28 cellular contexts compared by ENCODE assay signal in the genomic region with DNA sequence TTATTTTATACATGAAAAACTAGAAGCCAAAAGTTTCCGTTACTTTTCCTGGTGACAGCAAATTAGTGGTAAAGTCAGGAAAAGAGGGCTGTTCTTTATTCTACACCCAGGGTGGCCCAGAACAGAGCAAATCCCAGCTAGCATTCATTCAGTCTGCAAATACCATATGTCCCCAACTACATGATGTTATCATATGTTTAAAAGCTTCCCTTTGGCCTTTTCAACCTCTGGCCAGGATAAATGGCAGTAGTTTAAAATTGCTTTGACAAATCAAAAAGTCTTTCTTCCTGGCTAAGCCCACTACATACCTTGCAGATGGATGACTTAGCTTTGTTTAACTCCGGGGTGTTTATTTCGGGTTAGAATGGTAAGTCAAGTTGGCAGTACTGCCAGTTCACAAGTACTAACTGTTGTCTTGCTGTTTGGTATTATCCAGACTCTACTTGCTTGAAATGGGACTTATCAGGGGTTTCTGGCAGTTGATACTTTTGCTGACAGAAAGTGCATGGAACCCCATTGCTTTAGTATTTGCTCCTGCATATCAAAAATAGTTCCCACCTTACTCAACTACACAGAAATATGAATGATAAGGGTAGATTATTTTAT.
"Had no signal": no experiment of that assay in that cellular context is flagged by ENCODE, and none has a peak within 500 bp of the region (broad histone marks: within the 10 kb centered on the region; RNA-seq: fewer than 3 reads in every experiment).

No MANE protein-coding gene starts in this region.

- H3K36me3 Mint-ChIP-seq: activated CD8-positive, alpha-beta memory T cell treated with anti-CD3 and anti-CD28 coated beads, Interleukin-2, amount 10 ng/mL, durations not matched to agents 7 days and 5 days; activated naive CD4-positive, alpha-beta T cell treated with anti-CD3 and anti-CD28 coated beads, Interleukin-2, amount 50 U/mL, for 24 hours; immature natural killer cell; naive thymus-derived CD4-positive, alpha-beta T cell; stimulated activated naive B cell treated with anti-CD40 and anti-IgM and Interleukin-4, amounts not matched to agents 10 μg/mL and 1 μg/mL and 100 μg/mL, for 72 hours had no signal

- H3K9me3 Mint-ChIP-seq: activated naive CD4-positive, alpha-beta T cell treated with anti-CD3 and anti-CD28 coated beads, Interleukin-2, amount 50 U/mL, for 24 hours; activated naive CD8-positive, alpha-beta T cell treated with anti-CD3 and anti-CD28 coated beads, Interleukin-2, amount 50 U/mL, for 24 hours; activated T-helper 2 cell treated with anti-CD3 and anti-CD28 coated beads, Interferon-gamma antibody, Interleukin-2, Interleukin-4, amounts not matched to agents 10 μg/mL and 5 μg/mL and 100 μg/mL, durations not matched to agents 14 hours and 24 hours and 36 hours; central memory CD8-positive, alpha-beta T cell; immature natural killer cell; naive thymus-derived CD4-positive, alpha-beta T cell; neural crest cell; stimulated activated naive B cell treated with anti-CD40 and anti-IgM and Interleukin-4, amounts not matched to agents 10 μg/mL and 1 μg/mL and 100 μg/mL, for 72 hours had no signal

- ATAC-seq: activated CD8-positive, alpha-beta memory T cell treated with anti-CD3 and anti-CD28 coated beads, Interleukin-2, amount 10 ng/mL, durations not matched to agents 7 days and 5 days; activated CD8-positive, alpha-beta T cell treated with anti-CD3 and anti-CD28 coated beads, Interleukin-2, amount 10 ng/mL, durations not matched to agents 7 days and 5 days; activated naive CD8-positive, alpha-beta T cell treated with anti-CD3 and anti-CD28 coated beads, Interleukin-2, amount 50 U/mL, for 24 hours; naive thymus-derived CD4-positive, alpha-beta T cell; pancreas; psoas muscle; stimulated activated naive B cell treated with anti-CD40 and anti-IgM and Interleukin-4, amounts not matched to agents 10 μg/mL and 1 μg/mL and 100 μg/mL, for 72 hours had no signal

- H3K36me3 ChIP-seq: colonic mucosa, esophagus squamous epithelium, pancreas, tibial artery had no signal

- H3K4me3 Mint-ChIP-seq: activated CD8-positive, alpha-beta memory T cell treated with anti-CD3 and anti-CD28 coated beads, Interleukin-2, amount 10 ng/mL, durations not matched to agents 7 days and 5 days; activated CD8-positive, alpha-beta T cell treated with anti-CD3 and anti-CD28 coated beads, Interleukin-2, amount 10 ng/mL, durations not matched to agents 7 days and 5 days; activated naive CD4-positive, alpha-beta T cell treated with anti-CD3 and anti-CD28 coated beads, Interleukin-2, amount 50 U/mL, for 24 hours; activated naive CD8-positive, alpha-beta T cell treated with anti-CD3 and anti-CD28 coated beads, Interleukin-2, amount 50 U/mL, for 24 hours; central memory CD8-positive, alpha-beta T cell; immature natural killer cell; naive thymus-derived CD4-positive, alpha-beta T cell; neural crest cell; stimulated activated naive B cell treated with anti-CD40 and anti-IgM and Interleukin-4, amounts not matched to agents 10 μg/mL and 1 μg/mL and 100 μg/mL, for 72 hours had no signal

- H3K4me1 Mint-ChIP-seq: activated CD8-positive, alpha-beta memory T cell treated with anti-CD3 and anti-CD28 coated beads, Interleukin-2, amount 10 ng/mL, durations not matched to agents 7 days and 5 days; activated naive CD4-positive, alpha-beta T cell treated with anti-CD3 and anti-CD28 coated beads, Interleukin-2, amount 50 U/mL, for 24 hours; activated naive CD8-positive, alpha-beta T cell treated with anti-CD3 and anti-CD28 coated beads, Interleukin-2, amount 50 U/mL, for 24 hours; central memory CD8-positive, alpha-beta T cell; immature natural killer cell; naive thymus-derived CD4-positive, alpha-beta T cell; neural crest cell; stimulated activated naive B cell treated with anti-CD40 and anti-IgM and Interleukin-4, amounts not matched to agents 10 μg/mL and 1 μg/mL and 100 μg/mL, for 72 hours had no signal

- H3K9me3 ChIP-seq: colonic mucosa, esophagus squamous epithelium, pancreas, psoas muscle, stomach, suprapubic skin, tibial artery had no signal

- H3K27me3 ChIP-seq: colonic mucosa, esophagus squamous epithelium, pancreas, stomach, suprapubic skin, tibial artery had no signal

- DNase-seq: activated CD8-positive, alpha-beta memory T cell treated with anti-CD3 and anti-CD28 coated beads, Interleukin-2, amount 10 ng/mL, durations not matched to agents 7 days and 5 days; activated CD8-positive, alpha-beta T cell treated with anti-CD3 and anti-CD28 coated beads, Interleukin-2, amount 10 ng/mL, durations not matched to agents 7 days and 5 days; activated naive CD8-positive, alpha-beta T cell treated with anti-CD3 and anti-CD28 coated beads, Interleukin-2, amount 50 U/mL, for 24 hours; activated T-cell treated with anti-CD3 and anti-CD28 coated beads, Interleukin-2, amount 50 U/mL, for 48 hours; amygdala; colonic mucosa; effector CD8-positive, alpha-beta T cell; esophagus squamous epithelium; glutamatergic neuron; hippocampal formation; immature natural killer cell; kidney; naive thymus-derived CD4-positive, alpha-beta T cell; nucleus accumbens; pancreas; psoas muscle; stimulated activated CD4-positive, alpha-beta T cell treated with anti-CD3 and anti-CD28 coated beads, Interleukin-15, amount 100 ng/mL, for 24 hours; stimulated activated CD4-positive, alpha-beta T cell treated with anti-CD3 and anti-CD28 coated beads, Interleukin-2, amount 100 ng/mL, for 24 hours; stimulated activated naive B cell treated with anti-CD40 and anti-IgM and Interleukin-4, amounts not matched to agents 10 μg/mL and 1 μg/mL and 100 μg/mL, for 72 hours; stomach; T-helper 2 cell; tibial artery had no signal

- H3K27ac ChIP-seq: colonic mucosa, epithelial cell of prostate, esophagus squamous epithelium, pancreas, psoas muscle, stomach, suprapubic skin, tibial artery had no signal

- H3K27ac Mint-ChIP-seq: activated CD8-positive, alpha-beta memory T cell treated with anti-CD3 and anti-CD28 coated beads, Interleukin-2, amount 10 ng/mL, durations not matched to agents 7 days and 5 days; activated CD8-positive, alpha-beta T cell treated with anti-CD3 and anti-CD28 coated beads, Interleukin-2, amount 10 ng/mL, durations not matched to agents 7 days and 5 days; activated naive CD4-positive, alpha-beta T cell treated with anti-CD3 and anti-CD28 coated beads, Interleukin-2, amount 50 U/mL, for 24 hours; activated naive CD8-positive, alpha-beta T cell treated with anti-CD3 and anti-CD28 coated beads, Interleukin-2, amount 50 U/mL, for 24 hours; activated T-helper 2 cell treated with anti-CD3 and anti-CD28 coated beads, Interferon-gamma antibody, Interleukin-2, Interleukin-4, amounts not matched to agents 10 μg/mL and 5 μg/mL and 100 μg/mL, durations not matched to agents 14 hours and 24 hours and 36 hours; immature natural killer cell; naive thymus-derived CD4-positive, alpha-beta T cell; stimulated activated naive B cell treated with anti-CD40 and anti-IgM and Interleukin-4, amounts not matched to agents 10 μg/mL and 1 μg/mL and 100 μg/mL, for 72 hours had no signal

- H3K4me3 ChIP-seq: colonic mucosa, esophagus squamous epithelium, pancreas, psoas muscle, stomach, suprapubic skin, tibial artery had no signal

- H3K27me3 Mint-ChIP-seq: activated naive CD4-positive, alpha-beta T cell treated with anti-CD3 and anti-CD28 coated beads, Interleukin-2, amount 50 U/mL, for 24 hours had no signal

- H3K4me1 ChIP-seq: colonic mucosa, esophagus squamous epithelium, pancreas, psoas muscle, suprapubic skin, tibial artery had no signal
